8 cellular contexts compared by ENCODE assay signal in genomic region chr1:120534361-120535047, GRCh38.
DNase-seq lines count a peak whose midpoint lies in the region; ATAC-seq and TF ChIP-seq lines count a peak whose summit lies in the region.
"Not testable (repeated sequence)": the region's sequence is repeated elsewhere in the genome, so short reads cannot be mapped to it uniquely, and the experiment has no call there.

No MANE protein-coding gene starts in this region.

- ATAC-seq in GM18505 (IDR thresholded peaks at IDR 0.05; ENCODE audit: unreplicated experiment) (peak; percentile 75), GM21381 (IDR thresholded peaks at IDR 0.05; ENCODE audit: unreplicated experiment) (peak; percentile 77), HG02943 (IDR thresholded peaks at IDR 0.05; ENCODE audit: low read depth, unreplicated experiment) (peak; percentile 64)
- peak; percentile 91 for ATAC-seq in stimulated activated naive CD8-positive, alpha-beta T cell treated with anti-CD3 and anti-CD28 coated beads, Interleukin-15, amount 100 ng/mL, for 72 hours

- peak overlapping the region; percentile 61 for H3K4me3 Mint-ChIP-seq in activated naive CD4-positive, alpha-beta T cell treated with anti-CD3 and anti-CD28 coated beads, Interleukin-2, amount 10 ng/mL, durations not matched to agents 7 days and 5 days
- H3K4me3 Mint-ChIP-seq in stimulated activated naive CD8-positive, alpha-beta T cell treated with anti-CD3 and anti-CD28 coated beads, Interleukin-15, amount 100 ng/mL, for 72 hours = peak overlapping the region; percentile 50 to 79

- not testable (repeated sequence) for H3K27me3 Mint-ChIP-seq in activated naive CD4-positive, alpha-beta T cell treated with anti-CD3 and anti-CD28 coated beads, Interleukin-2, amount 10 ng/mL, durations not matched to agents 7 days and 5 days; stimulated activated naive CD8-positive, alpha-beta T cell treated with anti-CD3 and anti-CD28 coated beads, Interleukin-15, amount 100 ng/mL, for 72 hours

- H3K4me1 Mint-ChIP-seq in activated naive CD4-positive, alpha-beta T cell treated with anti-CD3 and anti-CD28 coated beads, Interleukin-2, amount 10 ng/mL, durations not matched to agents 7 days and 5 days = peaks cover 24% of the 10 kb centered on the region
- not testable (repeated sequence) for H3K4me1 Mint-ChIP-seq in stimulated activated naive CD8-positive, alpha-beta T cell treated with anti-CD3 and anti-CD28 coated beads, Interleukin-15, amount 100 ng/mL, for 72 hours

- H3K9me3 Mint-ChIP-seq in activated naive CD4-positive, alpha-beta T cell treated with anti-CD3 and anti-CD28 coated beads, Interleukin-2, amount 10 ng/mL, durations not matched to agents 7 days and 5 days; stimulated activated naive CD8-positive, alpha-beta T cell treated with anti-CD3 and anti-CD28 coated beads, Interleukin-15, amount 100 ng/mL, for 72 hours: not testable (repeated sequence)

- H3K4me3 ChIP-seq in fibroblast of pulmonary artery (replicated peaks; ENCODE audit: low read depth, low read length) = not testable (repeated sequence)

- peak overlapping the region; percentile 95 for H3K27ac Mint-ChIP-seq in activated naive CD4-positive, alpha-beta T cell treated with anti-CD3 and anti-CD28 coated beads, Interleukin-2, amount 10 ng/mL, durations not matched to agents 7 days and 5 days
- H3K27ac Mint-ChIP-seq in stimulated activated naive CD8-positive, alpha-beta T cell treated with anti-CD3 and anti-CD28 coated beads, Interleukin-15, amount 100 ng/mL, for 72 hours = peak overlapping the region; percentile 93 to 98

- DNase-seq in HS-5 (ENCODE audit: low read depth) (peak; percentile 49), SIG-M5 treated with dmso at 0.1 percent for 504 hours (lab: John Stamatoyannopoulos, UW; ENCODE audit: unreplicated experiment) (peak; percentile 19), fibroblast of pulmonary artery (ENCODE audit: low read depth) (peak; percentile 8)
- DNase-seq in activated naive CD4-positive, alpha-beta T cell treated with anti-CD3 and anti-CD28 coated beads, Interleukin-2, amount 10 ng/mL, durations not matched to agents 7 days and 5 days; stimulated activated naive CD8-positive, alpha-beta T cell treated with anti-CD3 and anti-CD28 coated beads, Interleukin-15, amount 100 ng/mL, for 72 hours: not testable (repeated sequence)

- CTCF ChIA-PET in activated naive CD4-positive, alpha-beta T cell treated with anti-CD3 and anti-CD28 coated beads, Interleukin-2, amount 10 ng/mL, durations not matched to agents 7 days and 5 days (lab: Charles Lee) = not testable (repeated sequence)

- TF ChIP-seq POLR2A in GM18505 (IDR thresholded peaks at IDR 0.05; ENCODE audit: borderline replicate concordance, extremely low read depth, insufficient read depth, insufficient read length) = not testable (repeated sequence)

- peaks cover 12% of the 10 kb centered on the region for H3K36me3 Mint-ChIP-seq in activated naive CD4-positive, alpha-beta T cell treated with anti-CD3 and anti-CD28 coated beads, Interleukin-2, amount 10 ng/mL, durations not matched to agents 7 days and 5 days

- not testable (repeated sequence) for TF ChIP-seq CTCF in fibroblast of pulmonary artery (IDR thresholded peaks at IDR 0.05; ENCODE audit: low read length, missing control alignments)
